1 cellular context compared by ENCODE assay signal in genomic region chr11:62395885-62396778, GRCh38.
TF ChIP-seq lines count a peak whose summit lies in the region.

No MANE protein-coding gene starts in this region.

TF ChIP-seq in HEK293, 187 proteins besides CTCF, POLR2A, EP300 and RAD21 (continued from another document):
- TF ChIP-seq ZNF692 (tag by site-specific recombination; IDR thresholded peaks at IDR 0.05) (no peak), ZBTB8A (tag by site-specific recombination; IDR thresholded peaks at IDR 0.05) (no peak)
